ENCODE assay signal across 18 cellular contexts in genomic region chr11:14312736-14313438, GRCh38. TPM values are rescaled to one million over a fixed set of nuclear protein-coding genes. Genes with fewer than 3 reads are reported as not detected.
A peak's percentile ranks its signal among the peaks of the same experiment; 100 is the strongest.
DNase-seq lines count a peak whose midpoint lies in the region; ATAC-seq, FAIRE-seq and TF ChIP-seq lines count a peak whose summit lies in the region.
"Had no signal": no experiment of that assay in that cellular context is flagged by ENCODE, and none has a peak within 500 bp of the region (broad histone marks: within the 10 kb centered on the region; RNA-seq: fewer than 3 reads in every experiment).

No MANE protein-coding gene starts in this region.

- H3K27me3 ChIP-seq in bronchial epithelial cell (ENCODE audit: control insufficient read depth, insufficient read depth, low read length) (no peaks in the 10 kb centered on the region), sigmoid colon (no peaks in the 10 kb centered on the region)
- H3K27me3 ChIP-seq: dorsolateral prefrontal cortex, right atrium auricular region, uterus had no signal

- 33 to 54% methylated on average over 4 of the region's 4 CpGs for WGBS in sigmoid colon, 2 donors

- TF ChIP-seq CTCF in bronchial epithelial cell (IDR thresholded peaks at IDR 0.05; ENCODE audit: insufficient read depth, low read length, severe bottlenecking) (no peak), sigmoid colon (IDR thresholded peaks at IDR 0.05) (no peak)

- peak in 2 of 4 donors; percentile 39 to 49 for TF ChIP-seq EP300 in sigmoid colon (IDR thresholded peaks at IDR 0.05)

- H3K36me3 ChIP-seq in bronchial epithelial cell (ENCODE audit: control insufficient read depth, insufficient read depth, low read length), result peaks cover 1% of the 10 kb centered on the region
- H3K36me3 ChIP-seq in sigmoid colon, result no peaks in the 10 kb centered on the region
- H3K36me3 ChIP-seq: right atrium auricular region, uterus had no signal

- no peak overlapping the region for H3K4me3 ChIP-seq in bronchial epithelial cell (ENCODE audit: low read depth, low read length)
- H3K4me3 ChIP-seq in sigmoid colon, result no peak overlapping the region
- H3K4me3 ChIP-seq: dorsolateral prefrontal cortex, mucosa of descending colon, right atrium auricular region, uterus had no signal

- H3K9me3 ChIP-seq in sigmoid colon, result no peaks in the 10 kb centered on the region
- H3K9me3 ChIP-seq: Caco-2, mucosa of descending colon, right atrium auricular region, uterus had no signal

- FAIRE-seq in bronchial epithelial cell (lab: Jason Lieb, UNC), result no peak

- TF ChIP-seq POLR2A in sigmoid colon (IDR thresholded peaks at IDR 0.05), result no peak
- no peak for TF ChIP-seq POLR2A in erythroblast (IDR thresholded peaks at IDR 0.05; ENCODE audit: low read length)

- H3K27ac ChIP-seq in sigmoid colon, result peak overlapping the region; percentile 27 to 76 (median 51)
- H3K27ac ChIP-seq: dorsolateral prefrontal cortex, right atrium auricular region, uterus had no signal

- DNase-seq in EH (ENCODE audit: low read depth), result peak; percentile 84
- DNase-seq in LoVo (ENCODE audit: low spot score), result peak; percentile 12
- peak; percentile 60 for DNase-seq in bronchial epithelial cell (ENCODE audit: low read depth)
- no peak for DNase-seq in sigmoid colon
- DNase-seq in OCI-M2 (lab: John Stamatoyannopoulos, UW; ENCODE audit: unreplicated experiment), result no peak
- DNase-seq in midbrain (lab: John Stamatoyannopoulos, UW), result no peak
- no peak for DNase-seq in erythroblast (lab: John Stamatoyannopoulos, UW)
- DNase-seq: activated CD4-positive, CD25-positive, alpha-beta regulatory T cell; activated naive CD4-positive, alpha-beta T cell treated with anti-CD3 and anti-CD28 coated beads, Interleukin-2, amount 10 ng/mL, durations not matched to agents 7 days and 5 days; Caco-2; dorsolateral prefrontal cortex; hippocampal formation; mucosa of descending colon; NCI-H510A; SHP77; uterus had no signal

- H3K4me1 ChIP-seq in sigmoid colon, result peaks cover 0 to 73% (median 65%) of the 10 kb centered on the region in 4 donors

- ATAC-seq in GM18511 (IDR thresholded peaks at IDR 0.05; ENCODE audit: unreplicated experiment), result no peak
- ATAC-seq: mucosa of descending colon had no signal

- intact Hi-C loops in sigmoid colon (cut with DNase I), result no loop called here

RNA-seq across cellular contexts. Expression of gene RRAS2, which starts 46.1 kb away (rescaled TPM):
- total RNA-seq in bronchial epithelial cell (169 and 235 TPM in 2 replicates), sigmoid colon (10 to 100 TPM; 31.1 to 48.5 (median 40.4) TPM)
- 10 to 100 TPM; 15.5 to 27.3 (median 25.8) TPM for polyA plus RNA-seq in sigmoid colon

Comparison
In these comparisons a context has a peak if more than half of its experiments do, and no peak if none do; other contexts are left out.
1. DNase-seq: peak in EH (single experiment), LoVo (single experiment) and bronchial epithelial cell (single experiment); none in sigmoid colon (single experiment), OCI-M2 (single experiment), midbrain (single experiment) and erythroblast (0 of 2).